Comparison of ENCODE assay signal across 13 cellular contexts in the genomic region with DNA sequence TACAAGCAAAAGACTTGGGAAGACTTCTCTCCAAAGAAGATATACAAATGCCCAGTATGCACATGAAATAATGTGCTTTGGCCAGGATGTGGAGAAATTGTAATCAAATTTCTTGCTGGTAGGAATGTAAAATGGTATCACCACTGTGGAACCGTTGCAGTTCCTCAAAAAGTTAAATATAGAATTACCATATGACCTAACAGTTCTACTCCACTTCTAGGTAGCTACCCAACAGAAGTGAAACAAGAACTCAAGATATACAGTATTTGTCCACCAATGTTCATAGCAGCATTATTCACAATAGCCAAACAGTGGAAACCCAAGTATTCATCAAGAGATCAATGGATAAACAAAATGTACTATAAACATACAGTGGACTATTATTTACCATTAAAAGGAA.
DNase-seq lines count a peak whose midpoint lies in the region; ATAC-seq and TF ChIP-seq lines count a peak whose summit lies in the region.
"Had no signal": no experiment of that assay in that cellular context is flagged by ENCODE, and none has a peak within 500 bp of the region (broad histone marks: within the 10 kb centered on the region; RNA-seq: fewer than 3 reads in every experiment).

No MANE protein-coding gene starts in this region.

- TF ChIP-seq CTCF in foreskin fibroblast (IDR thresholded peaks at IDR 0.05; ENCODE audit: low read depth, low read length) = no peak
- TF ChIP-seq CTCF in activated CD8-positive, alpha-beta T cell treated with anti-CD3 and anti-CD28 coated beads for 36 hours (IDR thresholded peaks at IDR 0.05) = no peak

- ATAC-seq in GM18873 (IDR thresholded peaks at IDR 0.05; ENCODE audit: low FRiP score, unreplicated experiment) = peak; percentile 66
- peak; percentile 83 for ATAC-seq in HG02623 (IDR thresholded peaks at IDR 0.05; ENCODE audit: unreplicated experiment)
- ATAC-seq in HG03520 (IDR thresholded peaks at IDR 0.05; ENCODE audit: unreplicated experiment) = peak; percentile 64
- no peak for ATAC-seq in activated CD8-positive, alpha-beta T cell treated with anti-CD3 and anti-CD28 coated beads for 36 hours
- ATAC-seq: lower lobe of right lung had no signal

- no peak overlapping the region for H3K4me3 Mint-ChIP-seq in activated naive CD4-positive, alpha-beta T cell treated with anti-CD3 and anti-CD28 coated beads for 36 hours
- H3K4me3 Mint-ChIP-seq in activated CD8-positive, alpha-beta T cell treated with anti-CD3 and anti-CD28 coated beads for 36 hours = no peak overlapping the region
- H3K4me3 Mint-ChIP-seq: activated naive CD8-positive, alpha-beta T cell treated with anti-CD3 and anti-CD28 coated beads, Interleukin-2, amount 10 ng/mL, durations not matched to agents 7 days and 5 days had no signal

- H3K4me1 Mint-ChIP-seq in activated naive CD4-positive, alpha-beta T cell treated with anti-CD3 and anti-CD28 coated beads for 36 hours (ENCODE audit: low read depth) = peaks cover 4% of the 10 kb centered on the region
- H3K4me1 Mint-ChIP-seq in activated CD8-positive, alpha-beta T cell treated with anti-CD3 and anti-CD28 coated beads for 36 hours (ENCODE audit: low read depth) = no peaks in the 10 kb centered on the region
- H3K4me1 Mint-ChIP-seq: activated naive CD8-positive, alpha-beta T cell treated with anti-CD3 and anti-CD28 coated beads, Interleukin-2, amount 10 ng/mL, durations not matched to agents 7 days and 5 days had no signal

- H3K4me3 ChIP-seq in foreskin fibroblast (ENCODE audit: low read depth in 1 of 2, low read length in 2 of 2) = no peak overlapping the region
- H3K4me3 ChIP-seq: lower lobe of right lung had no signal

- CTCF ChIA-PET in activated naive CD4-positive, alpha-beta T cell treated with anti-CD3 and anti-CD28 coated beads for 36 hours (lab: Charles Lee) = no interaction called here
- CTCF ChIA-PET in activated CD8-positive, alpha-beta T cell treated with anti-CD3 and anti-CD28 coated beads for 36 hours (lab: Charles Lee) = no interaction called here

- DNase-seq in medulla oblongata (ENCODE audit: extremely low spot score) (peak; percentile 13), foreskin fibroblast (no peak), midbrain (lab: John Stamatoyannopoulos, UW) (no peak)
- DNase-seq in activated naive CD4-positive, alpha-beta T cell treated with anti-CD3 and anti-CD28 coated beads for 36 hours = no peak
- DNase-seq in activated CD8-positive, alpha-beta T cell treated with anti-CD3 and anti-CD28 coated beads for 36 hours = no peak
- DNase-seq: activated naive CD8-positive, alpha-beta T cell treated with anti-CD3 and anti-CD28 coated beads, Interleukin-2, amount 10 ng/mL, durations not matched to agents 7 days and 5 days; lower lobe of right lung; NCI-H1436 treated with DMSO at 0.1 percent for 48 hours; SK-N-SH; WERI-Rb-1 had no signal

- peaks cover 16% of the 10 kb centered on the region for H3K36me3 Mint-ChIP-seq in activated naive CD4-positive, alpha-beta T cell treated with anti-CD3 and anti-CD28 coated beads for 36 hours (ENCODE audit: low read depth)
- peaks cover 9% of the 10 kb centered on the region for H3K36me3 Mint-ChIP-seq in activated CD8-positive, alpha-beta T cell treated with anti-CD3 and anti-CD28 coated beads for 36 hours (ENCODE audit: low read depth)

- POLR2A ChIA-PET in activated CD8-positive, alpha-beta T cell treated with anti-CD3 and anti-CD28 coated beads for 36 hours (lab: Charles Lee) = no interaction called here

- H3K9me3 Mint-ChIP-seq in activated naive CD4-positive, alpha-beta T cell treated with anti-CD3 and anti-CD28 coated beads for 36 hours = no peaks in the 10 kb centered on the region
- H3K9me3 Mint-ChIP-seq in activated CD8-positive, alpha-beta T cell treated with anti-CD3 and anti-CD28 coated beads for 36 hours = no peaks in the 10 kb centered on the region
- H3K9me3 Mint-ChIP-seq: activated naive CD8-positive, alpha-beta T cell treated with anti-CD3 and anti-CD28 coated beads, Interleukin-2, amount 10 ng/mL, durations not matched to agents 7 days and 5 days had no signal

- no peak overlapping the region for H3K27ac Mint-ChIP-seq in activated naive CD4-positive, alpha-beta T cell treated with anti-CD3 and anti-CD28 coated beads for 36 hours
- no peak overlapping the region for H3K27ac Mint-ChIP-seq in activated CD8-positive, alpha-beta T cell treated with anti-CD3 and anti-CD28 coated beads for 36 hours
- H3K27ac Mint-ChIP-seq: activated naive CD8-positive, alpha-beta T cell treated with anti-CD3 and anti-CD28 coated beads, Interleukin-2, amount 10 ng/mL, durations not matched to agents 7 days and 5 days had no signal

- intact Hi-C loops in activated naive CD4-positive, alpha-beta T cell treated with anti-CD3 and anti-CD28 coated beads for 36 hours (cut with micrococcal nuclease) = no loop called here
- intact Hi-C loops in activated CD8-positive, alpha-beta T cell treated with anti-CD3 and anti-CD28 coated beads for 36 hours (cut with micrococcal nuclease) = no loop called here

- H3K27me3 Mint-ChIP-seq in activated naive CD4-positive, alpha-beta T cell treated with anti-CD3 and anti-CD28 coated beads for 36 hours (ENCODE audit: low read depth) = no peaks in the 10 kb centered on the region
- no peaks in the 10 kb centered on the region for H3K27me3 Mint-ChIP-seq in activated CD8-positive, alpha-beta T cell treated with anti-CD3 and anti-CD28 coated beads for 36 hours
- H3K27me3 Mint-ChIP-seq: activated naive CD8-positive, alpha-beta T cell treated with anti-CD3 and anti-CD28 coated beads, Interleukin-2, amount 10 ng/mL, durations not matched to agents 7 days and 5 days had no signal
